8 cellular contexts compared by ENCODE assay signal in genomic region chr20:39874049-39874893, GRCh38.
DNase-seq lines count a peak whose midpoint lies in the region; ATAC-seq, FAIRE-seq and TF ChIP-seq lines count a peak whose summit lies in the region.

No MANE protein-coding gene starts in this region.

- DNase-seq in D721Med (ENCODE audit: insufficient read length, low spot score) (no peak), GM19239 (ENCODE audit: insufficient read length, low spot score) (peak; percentile 41), NCI-H526 treated with DMSO at 0.1 percent for 48 hours (lab: John Stamatoyannopoulos, UW) (peak; percentile 38), amniotic epithelial cell (ENCODE audit: low read depth) (peak; percentile 6), hypothalamus (lab: John Stamatoyannopoulos, UW) (peak in 30 of 51 donors; percentile 1 to 62 (median 12)), HPDE6-E6E7 (ENCODE audit: extremely low spot score) (no peak)
- DNase-seq in stimulated activated CD4-positive, alpha-beta T cell treated with anti-CD3 and anti-CD28 coated beads, TNF-alpha, amount 100 ng/mL, for 48 hours (ENCODE audit: low read depth in 3 of 3), result peak; percentile 2 to 29 (median 12)

- ATAC-seq in HG03354 (IDR thresholded peaks at IDR 0.05; ENCODE audit: poor library complexity, severe bottlenecking, unreplicated experiment), result peak; percentile 94

- FAIRE-seq in D721Med (lab: Jason Lieb, UNC) (no peak), GM19239 (lab: Jason Lieb, UNC) (peak; percentile 96)

- TF ChIP-seq CTCF in D721Med (IDR thresholded peaks at IDR 0.05; ENCODE audit: insufficient read depth, missing control alignments), result peak; percentile 68

Comparison
In these comparisons a context has a peak if more than half of its experiments do, and no peak if none do; other contexts are left out.
1. DNase-seq: peak in GM19239 (single experiment), NCI-H526 treated with DMSO at 0.1 percent for 48 hours (single experiment), amniotic epithelial cell (single experiment), hypothalamus (30 of 51) and stimulated activated CD4-positive, alpha-beta T cell treated with anti-CD3 and anti-CD28 coated beads, TNF-alpha, amount 100 ng/mL, for 48 hours (3 of 3); none in D721Med (single experiment) and HPDE6-E6E7 (single experiment).